Comparison of ENCODE assay signal across 8 cellular contexts in genomic region chr7:1532456-1533254, GRCh38. TPM values are rescaled to one million over a fixed set of nuclear protein-coding genes. Genes with fewer than 3 reads are reported as not detected.
A peak's percentile ranks its signal among the peaks of the same experiment; 100 is the strongest.
DNase-seq lines count a peak whose midpoint lies in the region; ATAC-seq, FAIRE-seq and TF ChIP-seq lines count a peak whose summit lies in the region.

No MANE protein-coding gene starts in this region.

- TF ChIP-seq CTCF in glutamatergic neuron (IDR thresholded peaks at IDR 0.05; ENCODE audit: partially characterized antibody, unreplicated experiment) (no peak), D721Med (IDR thresholded peaks at IDR 0.05; ENCODE audit: insufficient read depth, missing control alignments) (no peak)

- peaks cover 11% of the 10 kb centered on the region for H3K4me1 Mint-ChIP-seq in glutamatergic neuron (ENCODE audit: low read depth, unreplicated experiment)

- peak overlapping the region; percentile 40 for H3K4me3 Mint-ChIP-seq in glutamatergic neuron (ENCODE audit: unreplicated experiment)

- DNase-seq in RKO (ENCODE audit: low spot score): peak; percentile 97
- DNase-seq in activated naive CD4-positive, alpha-beta T cell treated with anti-CD3 and anti-CD28 coated beads, Interleukin-2, amount 50 U/mL, for 16 hours: peak; percentile 56
- DNase-seq in glutamatergic neuron: no peak
- DNase-seq in pons (ENCODE audit: low spot score): peak; percentile 49
- DNase-seq in urothelium cell line (ENCODE audit: low spot score): peak; percentile 86
- no peak for DNase-seq in D721Med (ENCODE audit: insufficient read length, low spot score)
- no peak for DNase-seq in NCI-H345 (lab: John Stamatoyannopoulos, UW)

- no peaks in the 10 kb centered on the region for H3K9me3 Mint-ChIP-seq in glutamatergic neuron (ENCODE audit: unreplicated experiment)

- peaks cover 4% of the 10 kb centered on the region for H3K27me3 Mint-ChIP-seq in glutamatergic neuron (ENCODE audit: unreplicated experiment)

- peak overlapping the region; percentile 50 for H3K27ac Mint-ChIP-seq in glutamatergic neuron (ENCODE audit: unreplicated experiment)

- TF ChIP-seq POLR2A in GM18505 (IDR thresholded peaks at IDR 0.05; ENCODE audit: borderline replicate concordance, extremely low read depth, insufficient read depth, insufficient read length): peak; percentile 23

- no peak for ATAC-seq in GM18505 (IDR thresholded peaks at IDR 0.05; ENCODE audit: unreplicated experiment)

- FAIRE-seq in urothelium cell line (lab: Jason Lieb, UNC) (no peak), D721Med (lab: Jason Lieb, UNC) (no peak)

- H3K36me3 Mint-ChIP-seq in glutamatergic neuron (ENCODE audit: unreplicated experiment): no peaks in the 10 kb centered on the region

RNA-seq across cellular contexts. Expression of gene MAFK, which starts 2.2 kb away (rescaled TPM):
- 10.5 TPM for total RNA-seq in glutamatergic neuron (ENCODE audit: unreplicated experiment)

RNA-seq across cellular contexts. Expression of gene TMEM184A, which starts 23.4 kb away (rescaled TPM):
- 20.7 TPM for total RNA-seq in glutamatergic neuron (ENCODE audit: unreplicated experiment)

RNA-seq across cellular contexts. Expression of gene INTS1, which starts 28.5 kb away (rescaled TPM):
- total RNA-seq in glutamatergic neuron (ENCODE audit: unreplicated experiment): 108 TPM

RNA-seq across cellular contexts. Expression of gene PSMG3, which starts 37.2 kb away (rescaled TPM):
- 56.6 TPM for total RNA-seq in glutamatergic neuron (ENCODE audit: unreplicated experiment)

Comparison
In these comparisons a context has a peak if more than half of its experiments do, and no peak if none do; other contexts are left out.
1. DNase-seq: peak in RKO (single experiment), activated naive CD4-positive, alpha-beta T cell treated with anti-CD3 and anti-CD28 coated beads, Interleukin-2, amount 50 U/mL, for 16 hours (single experiment), pons (single experiment) and urothelium cell line (single experiment); none in glutamatergic neuron (single experiment), D721Med (single experiment) and NCI-H345 (single experiment).